In genomic region chr7:47516985-47517590, GRCh38 we compare ENCODE assay signal across 15 cellular contexts.
DNase-seq lines count a peak whose midpoint lies in the region; ATAC-seq, FAIRE-seq and TF ChIP-seq lines count a peak whose summit lies in the region.
"Had no signal": no experiment of that assay in that cellular context is flagged by ENCODE, and none has a peak within 500 bp of the region (broad histone marks: within the 10 kb centered on the region; RNA-seq: fewer than 3 reads in every experiment).

No MANE protein-coding gene starts in this region.

- no peaks in the 10 kb centered on the region for H3K9me3 Mint-ChIP-seq in nephron
- peaks cover 0 to 4% (median 0%) of the 10 kb centered on the region in 11 donors for H3K9me3 Mint-ChIP-seq in naive thymus-derived CD4-positive, alpha-beta T cell
- H3K9me3 Mint-ChIP-seq: activated naive CD8-positive, alpha-beta T cell treated with anti-CD3 and anti-CD28 coated beads for 36 hours had no signal

- DNase-seq in CMK (ENCODE audit: low read depth) (peak; percentile 40), NCI-H2029 (lab: John Stamatoyannopoulos, UW) (peak; percentile 78), astrocyte of the hippocampus (ENCODE audit: low read depth, low spot score) (peak; percentile 68), C1 segment of cervical spinal cord (lab: John Stamatoyannopoulos, UW) (no peak), RCC 7860 (ENCODE audit: low spot score) (no peak)
- DNase-seq in naive thymus-derived CD4-positive, alpha-beta T cell, result no peak
- DNase-seq: activated naive CD8-positive, alpha-beta T cell treated with anti-CD3 and anti-CD28 coated beads for 36 hours; DMS79 treated with DMSO at 0.1 percent for 48 hours; mammary epithelial cell; NCI-H1436 treated with DMSO at 0.1 percent for 48 hours; nucleus accumbens had no signal

- intact Hi-C loops in naive thymus-derived CD4-positive, alpha-beta T cell (cut with micrococcal nuclease), result no loop called here

- peaks cover 40% of the 10 kb centered on the region for H3K4me1 Mint-ChIP-seq in nephron
- H3K4me1 Mint-ChIP-seq in naive thymus-derived CD4-positive, alpha-beta T cell, result peaks cover 0 to 4% (median 0%) of the 10 kb centered on the region in 7 donors
- H3K4me1 Mint-ChIP-seq: activated naive CD8-positive, alpha-beta T cell treated with anti-CD3 and anti-CD28 coated beads for 36 hours had no signal

- no peak overlapping the region for H3K4me3 ChIP-seq in naive thymus-derived CD4-positive, alpha-beta T cell (ENCODE audit: low read length)
- H3K4me3 ChIP-seq: SK-N-MC had no signal

- ATAC-seq in naive thymus-derived CD4-positive, alpha-beta T cell, result no peak
- no peak for ATAC-seq in GM21825 (IDR thresholded peaks at IDR 0.05; ENCODE audit: unreplicated experiment)
- ATAC-seq: esophagus mucosa had no signal

- H3K36me3 ChIP-seq in naive thymus-derived CD4-positive, alpha-beta T cell (ENCODE audit: control insufficient read depth in 2 of 3, insufficient read depth in 3 of 3, low read length in 3 of 3), result no peaks in the 10 kb centered on the region

- no peaks in the 10 kb centered on the region for H3K27me3 Mint-ChIP-seq in nephron (ENCODE audit: low read depth)
- H3K27me3 Mint-ChIP-seq in naive thymus-derived CD4-positive, alpha-beta T cell, result peaks cover 0 to 10% (median 3%) of the 10 kb centered on the region in 5 donors

- CTCF ChIA-PET in naive thymus-derived CD4-positive, alpha-beta T cell (lab: Charles Lee), result no interaction called here

- no peaks in the 10 kb centered on the region for H3K27me3 ChIP-seq in naive thymus-derived CD4-positive, alpha-beta T cell (ENCODE audit: control insufficient read depth in 2 of 2, insufficient read depth in 2 of 2, low read length in 2 of 2)

- peak overlapping the region in 2 of 3 experiments; percentile 72 to 73 for H3K27ac Mint-ChIP-seq in nephron
- no peak overlapping the region for H3K27ac Mint-ChIP-seq in naive thymus-derived CD4-positive, alpha-beta T cell
- H3K27ac Mint-ChIP-seq: activated naive CD8-positive, alpha-beta T cell treated with anti-CD3 and anti-CD28 coated beads for 36 hours had no signal

- peaks cover 31% of the 10 kb centered on the region for H3K36me3 Mint-ChIP-seq in nephron (ENCODE audit: low read depth)
- no peaks in the 10 kb centered on the region for H3K36me3 Mint-ChIP-seq in naive thymus-derived CD4-positive, alpha-beta T cell
- H3K36me3 Mint-ChIP-seq: activated naive CD8-positive, alpha-beta T cell treated with anti-CD3 and anti-CD28 coated beads for 36 hours had no signal

- no peak overlapping the region for H3K27ac ChIP-seq in naive thymus-derived CD4-positive, alpha-beta T cell (ENCODE audit: low read depth, low read length)
- H3K27ac ChIP-seq: SK-N-MC had no signal

- H3K9me3 ChIP-seq in naive thymus-derived CD4-positive, alpha-beta T cell (ENCODE audit: control insufficient read depth in 2 of 3, low read length in 3 of 3), result no peaks in the 10 kb centered on the region

- FAIRE-seq in RCC 7860 (lab: Jason Lieb, UNC), result no peak

- POLR2A ChIA-PET in naive thymus-derived CD4-positive, alpha-beta T cell (lab: Charles Lee), result no interaction called here

- no peak overlapping the region for H3K4me3 Mint-ChIP-seq in nephron
- H3K4me3 Mint-ChIP-seq in naive thymus-derived CD4-positive, alpha-beta T cell, result no peak overlapping the region
- H3K4me3 Mint-ChIP-seq: activated naive CD8-positive, alpha-beta T cell treated with anti-CD3 and anti-CD28 coated beads for 36 hours had no signal

- no peaks in the 10 kb centered on the region for H3K4me1 ChIP-seq in naive thymus-derived CD4-positive, alpha-beta T cell (ENCODE audit: control insufficient read depth in 2 of 2, insufficient read depth in 2 of 2, low read length in 2 of 2)

- TF ChIP-seq CTCF in nephron (IDR thresholded peaks at IDR 0.05; ENCODE audit: unreplicated experiment in 3 of 3), result no peak

Comparison
In these comparisons a context has a peak if more than half of its experiments do, and no peak if none do; other contexts are left out.
1. DNase-seq: peak in CMK (single experiment), NCI-H2029 (single experiment) and astrocyte of the hippocampus (single experiment); none in C1 segment of cervical spinal cord (0 of 14), naive thymus-derived CD4-positive, alpha-beta T cell (0 of 9) and RCC 7860 (single experiment).
2. H3K27ac Mint-ChIP-seq: peak in nephron (2 of 3); none in naive thymus-derived CD4-positive, alpha-beta T cell (0 of 9).